In the genomic region with DNA sequence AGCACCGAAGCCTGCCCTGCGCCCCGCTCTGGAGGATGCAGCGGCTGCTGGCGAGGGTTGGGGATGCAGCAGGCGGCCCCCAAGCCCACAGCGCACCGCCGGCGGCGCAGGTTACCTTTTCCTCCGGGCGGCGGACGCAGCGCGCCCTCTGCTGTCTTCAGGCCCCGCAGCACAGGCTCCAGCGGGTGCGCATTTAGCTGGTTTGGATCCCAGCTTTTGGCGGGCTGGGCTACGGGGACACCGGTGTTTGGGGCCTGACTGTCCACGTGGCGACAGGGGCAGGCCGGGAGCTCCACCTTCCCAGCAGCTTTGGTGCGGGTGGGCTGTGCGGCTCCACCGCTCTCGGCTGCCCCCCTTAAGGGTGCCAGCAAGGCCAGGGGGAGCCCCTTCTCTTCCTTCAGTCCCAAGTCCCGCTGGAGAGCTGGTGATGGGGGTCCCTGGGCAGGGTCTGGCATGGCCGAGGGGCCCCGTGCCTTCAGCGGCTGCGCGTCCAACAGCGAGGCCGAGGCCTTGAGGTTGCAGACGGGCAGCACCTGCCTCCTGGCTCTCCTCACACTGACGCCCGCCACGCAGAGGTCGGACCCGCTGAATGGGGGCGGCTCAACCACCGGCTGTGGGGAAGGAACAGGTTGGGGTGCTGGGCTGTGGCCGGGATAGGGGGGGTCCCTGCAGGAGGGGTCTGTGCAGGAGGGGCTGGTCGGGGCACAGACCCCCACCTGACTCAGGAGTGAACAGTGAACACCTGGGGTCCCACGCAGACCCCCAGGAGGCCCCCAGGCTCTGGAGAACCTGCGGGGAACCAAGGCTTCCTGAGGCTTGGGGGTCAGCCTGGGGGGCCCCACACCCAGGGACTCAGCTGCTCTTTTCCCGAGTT, we compare ENCODE assay signal across 8 cellular contexts. TPM values are rescaled to one million over a fixed set of nuclear protein-coding genes. Genes with fewer than 3 reads are reported as not detected.
DNase-seq lines count a peak whose midpoint lies in the region; ATAC-seq, FAIRE-seq and TF ChIP-seq lines count a peak whose summit lies in the region.

No MANE protein-coding gene starts in this region.

- H3K4me3 ChIP-seq in LNCaP clone FGC (ENCODE audit: low read depth, low read length) (no peak overlapping the region), uterus (no peak overlapping the region)

- TF ChIP-seq POLR2A in GM12891 (IDR thresholded peaks at IDR 0.05; ENCODE audit: low read depth, low read length) (no peak), uterus (IDR thresholded peaks at IDR 0.05) (no peak)

- intact Hi-C loops in cardiac septum (cut with DNase I) = loop anchor here (1.0 to 5.0 kb wide), 3 partner anchors 38 to 253 kb away; no protein-coding TSS in a partner anchor
- intact Hi-C loops in uterus (cut with DNase I; ENCODE audit: low total_unique reads) = no loop called here

- POLR2A ChIA-PET in activated naive CD8-positive, alpha-beta T cell treated with anti-CD3 and anti-CD28 coated beads, Interleukin-2, amount 10 ng/mL, durations not matched to agents 7 days and 5 days (lab: Charles Lee) = interaction anchor here (0.5 to 1.6 kb wide), 7 partner anchors 12 to 132 kb away, joined by 3 to 6 read pairs (median 5); a partner anchor contains a TSS

- H3K36me3 Mint-ChIP-seq in activated naive CD8-positive, alpha-beta T cell treated with anti-CD3 and anti-CD28 coated beads, Interleukin-2, amount 10 ng/mL, durations not matched to agents 7 days and 5 days = no peaks in the 10 kb centered on the region
- no peaks in the 10 kb centered on the region for H3K36me3 Mint-ChIP-seq in progenitor cell of endocrine pancreas (ENCODE audit: insufficient read depth)

- DNase-seq in GM12891 (ENCODE audit: insufficient read length, low spot score) = peak; percentile 98
- no peak for DNase-seq in LNCaP clone FGC (ENCODE audit: low read depth)
- peak; percentile 79 for DNase-seq in SW480 (ENCODE audit: low spot score)
- peak; percentile 88 for DNase-seq in activated naive CD8-positive, alpha-beta T cell treated with anti-CD3 and anti-CD28 coated beads, Interleukin-2, amount 10 ng/mL, durations not matched to agents 7 days and 5 days
- peak; percentile 88 for DNase-seq in cardiac septum (ENCODE audit: low spot score)
- peak; percentile 66 for DNase-seq in progenitor cell of endocrine pancreas (ENCODE audit: low spot score, unreplicated experiment)
- DNase-seq in uterus = peak; percentile 65 to 74

- H3K27me3 ChIP-seq in uterus = peaks cover 0 to 6% of the 10 kb centered on the region in 2 donors

- no peaks in the 10 kb centered on the region for H3K9me3 ChIP-seq in uterus

- H3K9me3 Mint-ChIP-seq in activated naive CD8-positive, alpha-beta T cell treated with anti-CD3 and anti-CD28 coated beads, Interleukin-2, amount 10 ng/mL, durations not matched to agents 7 days and 5 days = no peaks in the 10 kb centered on the region
- no peaks in the 10 kb centered on the region for H3K9me3 Mint-ChIP-seq in progenitor cell of endocrine pancreas (ENCODE audit: low read depth)

- peak; percentile 89 for FAIRE-seq in GM12891 (lab: Jason Lieb, UNC)

- ATAC-seq in activated naive CD8-positive, alpha-beta T cell treated with anti-CD3 and anti-CD28 coated beads, Interleukin-2, amount 10 ng/mL, durations not matched to agents 7 days and 5 days (ENCODE audit: low read depth) = peak; percentile 92
- ATAC-seq in GM18861 (IDR thresholded peaks at IDR 0.05; ENCODE audit: unreplicated experiment) = no peak

- peaks cover 5% of the 10 kb centered on the region for H3K4me1 Mint-ChIP-seq in activated naive CD8-positive, alpha-beta T cell treated with anti-CD3 and anti-CD28 coated beads, Interleukin-2, amount 10 ng/mL, durations not matched to agents 7 days and 5 days
- no peaks in the 10 kb centered on the region for H3K4me1 Mint-ChIP-seq in progenitor cell of endocrine pancreas (ENCODE audit: low read depth)

- no peak overlapping the region for H3K4me3 Mint-ChIP-seq in activated naive CD8-positive, alpha-beta T cell treated with anti-CD3 and anti-CD28 coated beads, Interleukin-2, amount 10 ng/mL, durations not matched to agents 7 days and 5 days
- H3K4me3 Mint-ChIP-seq in progenitor cell of endocrine pancreas (ENCODE audit: low read depth) = no peak overlapping the region

- no peak overlapping the region for H3K27ac ChIP-seq in uterus

- H3K36me3 ChIP-seq in uterus = no peaks in the 10 kb centered on the region

- no peak overlapping the region for H3K27ac Mint-ChIP-seq in activated naive CD8-positive, alpha-beta T cell treated with anti-CD3 and anti-CD28 coated beads, Interleukin-2, amount 10 ng/mL, durations not matched to agents 7 days and 5 days
- H3K27ac Mint-ChIP-seq in progenitor cell of endocrine pancreas = no peak overlapping the region

- peak; percentile 98 for TF ChIP-seq CTCF in LNCaP clone FGC (IDR thresholded peaks at IDR 0.05; ENCODE audit: control insufficient read depth, extremely low read depth, insufficient read depth)
- peak; percentile 91 for TF ChIP-seq CTCF in progenitor cell of endocrine pancreas (IDR thresholded peaks at IDR 0.05; ENCODE audit: unreplicated experiment)
- peak; percentile 86 to 95 (median 94) for TF ChIP-seq CTCF in uterus (IDR thresholded peaks at IDR 0.05)

- H3K27me3 Mint-ChIP-seq in activated naive CD8-positive, alpha-beta T cell treated with anti-CD3 and anti-CD28 coated beads, Interleukin-2, amount 10 ng/mL, durations not matched to agents 7 days and 5 days = peaks cover 5% of the 10 kb centered on the region
- H3K27me3 Mint-ChIP-seq in progenitor cell of endocrine pancreas = peaks cover 10% of the 10 kb centered on the region

- peaks cover 0 to 5% of the 10 kb centered on the region in 2 donors for H3K4me1 ChIP-seq in uterus

TF ChIP-seq in GM12891, 5 proteins besides CTCF, POLR2A, EP300 and RAD21:
- no peak for TF ChIP-seq PAX5 (IDR thresholded peaks at IDR 0.05; ENCODE audit: insufficient read depth, low read length, severe bottlenecking)
- TF ChIP-seq SPI1 (IDR thresholded peaks at IDR 0.05; ENCODE audit: low read depth, low read length) = no peak

RNA-seq across cellular contexts. Expression of a gene that starts 18.0 kb away (rescaled TPM):
- 0.05 TPM for polyA plus RNA-seq in GM12891 (2012; ENCODE audit: low read depth, missing spikeins)
- total RNA-seq in activated naive CD8-positive, alpha-beta T cell treated with anti-CD3 and anti-CD28 coated beads, Interleukin-2, amount 10 ng/mL, durations not matched to agents 7 days and 5 days = not detected
- total RNA-seq in cardiac septum (not detected), progenitor cell of endocrine pancreas (0.10 TPM in 1 of 2 replicates, not detected in the other), uterus (under 1 TPM in 2 of 4 donors, not detected in 2; 0.12 to 0.26 TPM)

RNA-seq across cellular contexts. Expression of a gene that starts 27.5 kb away (rescaled TPM):
- 0.04 TPM for polyA plus RNA-seq in GM12891 (2012; ENCODE audit: low read depth, missing spikeins)
- not detected for total RNA-seq in activated naive CD8-positive, alpha-beta T cell treated with anti-CD3 and anti-CD28 coated beads, Interleukin-2, amount 10 ng/mL, durations not matched to agents 7 days and 5 days
- total RNA-seq in cardiac septum (not detected), progenitor cell of endocrine pancreas (not detected in 2 replicates), uterus (not detected)

RNA-seq across cellular contexts. Expression of a gene that starts 54.7 kb away (rescaled TPM):
- polyA plus RNA-seq in GM12891 (2012; ENCODE audit: low read depth, missing spikeins) = 0.80 TPM
- 1 to 10 TPM; 4.2 to 4.9 TPM for total RNA-seq in activated naive CD8-positive, alpha-beta T cell treated with anti-CD3 and anti-CD28 coated beads, Interleukin-2, amount 10 ng/mL, durations not matched to agents 7 days and 5 days
- total RNA-seq in cardiac septum (0.13 TPM), progenitor cell of endocrine pancreas (not detected in 2 replicates), uterus (1 to 10 TPM in 1 of 4 donors, under 1 TPM in 2, not detected in 1; 0.29 to 1.9 (median 0.40) TPM)

RNA-seq across cellular contexts. Expression of a gene that starts 59.3 kb away (rescaled TPM):
- 0.06 TPM for polyA plus RNA-seq in GM12891 (2012; ENCODE audit: low read depth, missing spikeins)
- total RNA-seq in activated naive CD8-positive, alpha-beta T cell treated with anti-CD3 and anti-CD28 coated beads, Interleukin-2, amount 10 ng/mL, durations not matched to agents 7 days and 5 days = not detected
- total RNA-seq in cardiac septum (0.46 TPM), progenitor cell of endocrine pancreas (0.22 TPM in 1 of 2 replicates, not detected in the other), uterus (1 to 10 TPM in 2 of 4 donors, not detected in 2; 1.8 to 3.4 TPM)
